8 cellular contexts compared by ENCODE assay signal in genomic region chr7:118183586-118184391, GRCh38. TPM values are rescaled to one million over a fixed set of nuclear protein-coding genes. Genes with fewer than 3 reads are reported as not detected.
DNase-seq lines count a peak whose midpoint lies in the region; ATAC-seq and TF ChIP-seq lines count a peak whose summit lies in the region.

Gene LSM8, plus strand, starts transcription at chr7:118184164. Its CDS starts 60 bp downstream, at chr7:118184224.

- peak within 1 kb of the TSS; percentile 99 for H3K27ac Mint-ChIP-seq in activated naive CD8-positive, alpha-beta T cell treated with anti-CD3 and anti-CD28 coated beads, Interleukin-2, amount 10 ng/mL, durations not matched to agents 7 days and 5 days
- peak within 1 kb of the TSS; percentile 97 for H3K27ac Mint-ChIP-seq in glutamatergic neuron (ENCODE audit: unreplicated experiment)

- H3K4me2 ChIP-seq in SU-DHL-6 (ENCODE audit: low read depth, low read length, poor library complexity, severe bottlenecking) = peak within 1 kb of the TSS; percentile 98
- H3K4me2 ChIP-seq in osteoblast (ENCODE audit: insufficient read depth, low read length) = peak within 1 kb of the TSS; percentile 98

- ATAC-seq in HG02678 (IDR thresholded peaks at IDR 0.05; ENCODE audit: unreplicated experiment) (peak; percentile 98), thoracic aorta (ENCODE audit: insufficient number of reproducible peaks, low FRiP score, low read depth) (peak; percentile 100)
- peak; percentile 99 for ATAC-seq in activated naive CD8-positive, alpha-beta T cell treated with anti-CD3 and anti-CD28 coated beads, Interleukin-2, amount 10 ng/mL, durations not matched to agents 7 days and 5 days (ENCODE audit: low read depth)

- H3K36me3 Mint-ChIP-seq in activated naive CD8-positive, alpha-beta T cell treated with anti-CD3 and anti-CD28 coated beads, Interleukin-2, amount 10 ng/mL, durations not matched to agents 7 days and 5 days = peaks cover 19% of the 10 kb centered on the region
- no peaks in the 10 kb centered on the region for H3K36me3 Mint-ChIP-seq in glutamatergic neuron (ENCODE audit: unreplicated experiment)

- no peaks in the 10 kb centered on the region for H3K27me3 Mint-ChIP-seq in activated naive CD8-positive, alpha-beta T cell treated with anti-CD3 and anti-CD28 coated beads, Interleukin-2, amount 10 ng/mL, durations not matched to agents 7 days and 5 days
- peaks cover 3% of the 10 kb centered on the region for H3K27me3 Mint-ChIP-seq in glutamatergic neuron (ENCODE audit: unreplicated experiment)

- H3K36me3 ChIP-seq in SU-DHL-6 (ENCODE audit: low read length) = peaks cover 43% of the 10 kb centered on the region
- H3K36me3 ChIP-seq in osteoblast (ENCODE audit: insufficient read depth, low read length) = no peaks in the 10 kb centered on the region
- peaks cover 5% of the 10 kb centered on the region for H3K36me3 ChIP-seq in thoracic aorta

- H3K9me3 ChIP-seq in SU-DHL-6 (ENCODE audit: insufficient read depth, low read length) (no peaks in the 10 kb centered on the region), osteoblast (ENCODE audit: low read depth, low read length) (no peaks in the 10 kb centered on the region), thoracic aorta (no peaks in the 10 kb centered on the region)

- no peaks in the 10 kb centered on the region for H3K27me3 ChIP-seq in SU-DHL-6 (ENCODE audit: low read length)
- H3K27me3 ChIP-seq in osteoblast (ENCODE audit: insufficient read depth, low read length) = no peaks in the 10 kb centered on the region
- no peaks in the 10 kb centered on the region for H3K27me3 ChIP-seq in thoracic aorta (replicated peaks; ENCODE audit: insufficient read depth)

- POLR2A ChIA-PET in activated naive CD8-positive, alpha-beta T cell treated with anti-CD3 and anti-CD28 coated beads, Interleukin-2, amount 10 ng/mL, durations not matched to agents 7 days and 5 days (lab: Charles Lee) = interaction anchor here (1.0 kb wide), 1 partner anchor 30 kb away, joined by 5 read pairs; no protein-coding TSS in a partner anchor

- peaks cover 24% of the 10 kb centered on the region for H3K4me1 ChIP-seq in osteoblast (ENCODE audit: insufficient read depth, low read length)
- peaks cover 11 to 37% of the 10 kb centered on the region in 2 donors for H3K4me1 ChIP-seq in thoracic aorta (ENCODE audit: control insufficient read depth in 1 of 2, low read depth in 2 of 2)

- TF ChIP-seq CTCF in SU-DHL-6 (IDR thresholded peaks at IDR 0.05; ENCODE audit: insufficient read depth, low read length, poor library complexity, severe bottlenecking) (no peak), glutamatergic neuron (IDR thresholded peaks at IDR 0.05; ENCODE audit: partially characterized antibody, unreplicated experiment) (no peak), osteoblast (IDR thresholded peaks at IDR 0.05; ENCODE audit: extremely low read depth, low read depth, low read length) (no peak), thoracic aorta (IDR thresholded peaks at IDR 0.05) (no peak)

- peak within 1 kb of the TSS; percentile 97 for H3K27ac ChIP-seq in SU-DHL-6 (ENCODE audit: low read depth, low read length)
- peak within 1 kb of the TSS; percentile 80 for H3K27ac ChIP-seq in osteoblast (ENCODE audit: low read depth, low read length)
- H3K27ac ChIP-seq in thoracic aorta = peak within 1 kb of the TSS; percentile 86 to 95

- H4K20me1 ChIP-seq in SU-DHL-6 (ENCODE audit: low read depth, low read length) (peaks cover 34% of the 10 kb centered on the region), osteoblast (ENCODE audit: insufficient read depth, low read length) (no peaks in the 10 kb centered on the region)

- no peaks in the 10 kb centered on the region for H3K9me2 ChIP-seq in SU-DHL-6 (replicated peaks; ENCODE audit: insufficient read depth, low read length)

- TF ChIP-seq POLR2A in GM10847 (IDR thresholded peaks at IDR 0.05; ENCODE audit: extremely low read depth, insufficient read length) = peak; percentile 83

- H3K9me3 Mint-ChIP-seq in activated naive CD8-positive, alpha-beta T cell treated with anti-CD3 and anti-CD28 coated beads, Interleukin-2, amount 10 ng/mL, durations not matched to agents 7 days and 5 days = no peaks in the 10 kb centered on the region
- peaks cover 5% of the 10 kb centered on the region for H3K9me3 Mint-ChIP-seq in glutamatergic neuron (ENCODE audit: unreplicated experiment)

- H3K79me2 ChIP-seq in SU-DHL-6 (ENCODE audit: insufficient read depth, low read length) (peaks cover 65% of the 10 kb centered on the region), osteoblast (ENCODE audit: insufficient read depth, low read length) (peaks cover 36% of the 10 kb centered on the region)

- peak within 1 kb of the TSS; percentile 94 for H3K4me3 ChIP-seq in SU-DHL-6 (ENCODE audit: insufficient read depth, low read length, poor library complexity, severe bottlenecking)
- peak within 1 kb of the TSS; percentile 84 for H3K4me3 ChIP-seq in osteoblast (ENCODE audit: insufficient read depth, low read length)
- H3K4me3 ChIP-seq in thoracic aorta = peak within 1 kb of the TSS; percentile 86

- peaks cover 77% of the 10 kb centered on the region for H3F3A ChIP-seq in SU-DHL-6 (ENCODE audit: insufficient read depth)

- H2AFZ ChIP-seq in SU-DHL-6 (ENCODE audit: low read depth, low read length, severe bottlenecking) = no peak within 1 kb of the TSS
- H2AFZ ChIP-seq in osteoblast (ENCODE audit: low read length) = peak within 1 kb of the TSS; percentile 90

- H3K4me3 Mint-ChIP-seq in activated naive CD8-positive, alpha-beta T cell treated with anti-CD3 and anti-CD28 coated beads, Interleukin-2, amount 10 ng/mL, durations not matched to agents 7 days and 5 days = peak within 1 kb of the TSS; percentile 94
- peak within 1 kb of the TSS; percentile 98 for H3K4me3 Mint-ChIP-seq in glutamatergic neuron (ENCODE audit: unreplicated experiment)

- peaks cover 19% of the 10 kb centered on the region for H3K4me1 Mint-ChIP-seq in activated naive CD8-positive, alpha-beta T cell treated with anti-CD3 and anti-CD28 coated beads, Interleukin-2, amount 10 ng/mL, durations not matched to agents 7 days and 5 days
- H3K4me1 Mint-ChIP-seq in glutamatergic neuron (ENCODE audit: low read depth, unreplicated experiment) = peaks cover 9% of the 10 kb centered on the region

- DNase-seq in NCI-H128 (lab: John Stamatoyannopoulos, UW; ENCODE audit: unreplicated experiment) (peak; percentile 92), glutamatergic neuron (peak; percentile 97), osteoblast (ENCODE audit: insufficient read length, low spot score, missing footprints) (peak; percentile 96), thoracic aorta (ENCODE audit: low spot score) (peak; percentile 92)
- peak; percentile 94 for DNase-seq in activated naive CD8-positive, alpha-beta T cell treated with anti-CD3 and anti-CD28 coated beads, Interleukin-2, amount 10 ng/mL, durations not matched to agents 7 days and 5 days

- peak within 1 kb of the TSS; percentile 95 for H3K9ac ChIP-seq in SU-DHL-6 (ENCODE audit: low read length)

RNA-seq across cellular contexts. Expression of gene LSM8, which starts in this region (rescaled TPM):
- 10 to 100 TPM; 48.4 to 56.7 TPM for total RNA-seq in activated naive CD8-positive, alpha-beta T cell treated with anti-CD3 and anti-CD28 coated beads, Interleukin-2, amount 10 ng/mL, durations not matched to agents 7 days and 5 days
- total RNA-seq in glutamatergic neuron (ENCODE audit: unreplicated experiment) (36.5 TPM), osteoblast (33.0 and 43.8 TPM in 2 replicates), thoracic aorta (10 to 100 TPM; 19.4 to 41.0 TPM)

Comparison
In these comparisons a context has a peak if more than half of its experiments do, and no peak if none do; other contexts are left out.
1. Peak in every context shown above with its lines: DNase-seq, ATAC-seq, H3K4me3 ChIP-seq and H3K27ac ChIP-seq.